ENCODE assay signal across 16 cellular contexts in genomic region chr16:18945233-18945632, GRCh38. TPM values are rescaled to one million over a fixed set of nuclear protein-coding genes. Genes with fewer than 3 reads are reported as not detected.
DNase-seq lines count a peak whose midpoint lies in the region; ATAC-seq and TF ChIP-seq lines count a peak whose summit lies in the region.
"Had no signal": no experiment of that assay in that cellular context is flagged by ENCODE, and none has a peak within 500 bp of the region (broad histone marks: within the 10 kb centered on the region; RNA-seq: fewer than 3 reads in every experiment).

No MANE protein-coding gene starts in this region.

- H3K4me1 Mint-ChIP-seq in activated CD4-positive, alpha-beta T cell treated with anti-CD3 and anti-CD28 coated beads, Interleukin-2, amount 10 ng/mL, durations not matched to agents 24 days and 14 days = peaks cover 23% of the 10 kb centered on the region
- no peaks in the 10 kb centered on the region for H3K4me1 Mint-ChIP-seq in central memory CD8-positive, alpha-beta T cell
- peaks cover 0 to 27% (median 6%) of the 10 kb centered on the region in 7 donors for H3K4me1 Mint-ChIP-seq in naive thymus-derived CD4-positive, alpha-beta T cell
- peaks cover 15% of the 10 kb centered on the region for H3K4me1 Mint-ChIP-seq in activated T-cell treated with anti-CD3 and anti-CD28 coated beads, Interleukin-2, amount 50 U/mL, for 24 hours (ENCODE audit: low read depth)

- TF ChIP-seq CTCF in BE2C (IDR thresholded peaks at IDR 0.05; ENCODE audit: low read depth, low read length) = no peak

- H3K27me3 Mint-ChIP-seq in activated CD4-positive, alpha-beta T cell treated with anti-CD3 and anti-CD28 coated beads, Interleukin-2, amount 10 ng/mL, durations not matched to agents 24 days and 14 days = peaks cover 9% of the 10 kb centered on the region
- H3K27me3 Mint-ChIP-seq in central memory CD8-positive, alpha-beta T cell = no peaks in the 10 kb centered on the region
- H3K27me3 Mint-ChIP-seq in naive thymus-derived CD4-positive, alpha-beta T cell = peaks cover 0 to 8% (median 0%) of the 10 kb centered on the region in 5 donors
- H3K27me3 Mint-ChIP-seq in activated T-cell treated with anti-CD3 and anti-CD28 coated beads, Interleukin-2, amount 50 U/mL, for 24 hours = no peaks in the 10 kb centered on the region
- H3K27me3 Mint-ChIP-seq: IgD-negative memory B cell had no signal

- no peaks in the 10 kb centered on the region for H3K27me3 ChIP-seq in HAP-1 (ENCODE audit: low read depth)
- no peaks in the 10 kb centered on the region for H3K27me3 ChIP-seq in naive thymus-derived CD4-positive, alpha-beta T cell (ENCODE audit: control insufficient read depth in 2 of 2, insufficient read depth in 2 of 2, low read length in 2 of 2)
- H3K27me3 ChIP-seq in BE2C = no peaks in the 10 kb centered on the region
- H3K27me3 ChIP-seq: BLaER1 treated with 17β-estradiol and CSF1 and Interleukin-3, amounts not matched to agents 10 nM and 100 nM had no signal

- H3K36me3 Mint-ChIP-seq in activated CD4-positive, alpha-beta T cell treated with anti-CD3 and anti-CD28 coated beads, Interleukin-2, amount 10 ng/mL, durations not matched to agents 24 days and 14 days (ENCODE audit: low read depth) = no peaks in the 10 kb centered on the region
- H3K36me3 Mint-ChIP-seq in central memory CD8-positive, alpha-beta T cell (ENCODE audit: insufficient read depth) = no peaks in the 10 kb centered on the region
- H3K36me3 Mint-ChIP-seq in naive thymus-derived CD4-positive, alpha-beta T cell = peaks cover 0 to 1% (median 0%) of the 10 kb centered on the region in 5 donors
- H3K36me3 Mint-ChIP-seq in activated T-cell treated with anti-CD3 and anti-CD28 coated beads, Interleukin-2, amount 50 U/mL, for 24 hours (ENCODE audit: low read depth) = no peaks in the 10 kb centered on the region
- H3K36me3 Mint-ChIP-seq: IgD-negative memory B cell had no signal

- H3K36me3 ChIP-seq in HAP-1 (replicated peaks) = no peaks in the 10 kb centered on the region
- no peaks in the 10 kb centered on the region for H3K36me3 ChIP-seq in naive thymus-derived CD4-positive, alpha-beta T cell (ENCODE audit: control insufficient read depth in 2 of 3, insufficient read depth in 3 of 3, low read length in 3 of 3)
- no peaks in the 10 kb centered on the region for H3K36me3 ChIP-seq in BE2C
- H3K36me3 ChIP-seq: BLaER1 treated with 17β-estradiol and CSF1 and Interleukin-3, amounts not matched to agents 10 nM and 100 nM had no signal

- POLR2A ChIA-PET in naive thymus-derived CD4-positive, alpha-beta T cell (lab: Charles Lee) = interaction anchor here (1.1 kb wide), 1 partner anchor 12 kb away, joined by 3 read pairs; no protein-coding TSS in a partner anchor

- H3K27ac ChIP-seq in naive thymus-derived CD4-positive, alpha-beta T cell (ENCODE audit: low read depth, low read length) = no peak overlapping the region

- in situ Hi-C loops in HAP-1 (cut with MboI; ENCODE audit: low sequenced_read_pairs) = no loop called here

- no peaks in the 10 kb centered on the region for H3K9me3 Mint-ChIP-seq in activated CD4-positive, alpha-beta T cell treated with anti-CD3 and anti-CD28 coated beads, Interleukin-2, amount 10 ng/mL, durations not matched to agents 24 days and 14 days
- H3K9me3 Mint-ChIP-seq in central memory CD8-positive, alpha-beta T cell = no peaks in the 10 kb centered on the region
- peaks cover 0 to 1% (median 0%) of the 10 kb centered on the region in 11 donors for H3K9me3 Mint-ChIP-seq in naive thymus-derived CD4-positive, alpha-beta T cell
- no peaks in the 10 kb centered on the region for H3K9me3 Mint-ChIP-seq in activated T-cell treated with anti-CD3 and anti-CD28 coated beads, Interleukin-2, amount 50 U/mL, for 24 hours
- H3K9me3 Mint-ChIP-seq: IgD-negative memory B cell had no signal

- intact Hi-C loops in activated CD4-positive, alpha-beta T cell treated with anti-CD3 and anti-CD28 coated beads, Interleukin-2, amount 10 ng/mL, durations not matched to agents 24 days and 14 days (cut with micrococcal nuclease) = no loop called here
- intact Hi-C loops in naive thymus-derived CD4-positive, alpha-beta T cell (cut with micrococcal nuclease) = loop anchor here in 1 of 2 donors (5.0 kb wide), 1 partner anchor 143 kb away; the partner anchor contains the start of gene ARL6IP1

- H3K9me3 ChIP-seq in HAP-1 = no peaks in the 10 kb centered on the region
- H3K9me3 ChIP-seq in naive thymus-derived CD4-positive, alpha-beta T cell (ENCODE audit: control insufficient read depth in 2 of 3, low read length in 3 of 3) = no peaks in the 10 kb centered on the region
- H3K9me3 ChIP-seq in BE2C = no peaks in the 10 kb centered on the region

- CTCF ChIA-PET in naive thymus-derived CD4-positive, alpha-beta T cell (lab: Charles Lee) = interaction anchor here (0.7 to 2.1 kb wide), 3 partner anchors 9 to 651 kb away, joined by 4 to 5 read pairs (median 4); partner anchors contain the start of gene ARL6IP1

- no peak overlapping the region for H3K4me3 ChIP-seq in HAP-1
- H3K4me3 ChIP-seq in naive thymus-derived CD4-positive, alpha-beta T cell (ENCODE audit: low read length) = no peak overlapping the region
- no peak overlapping the region for H3K4me3 ChIP-seq in BE2C (ENCODE audit: low read depth, low read length)

- peaks cover 10% of the 10 kb centered on the region for H3K4me1 ChIP-seq in HAP-1
- peaks cover 0 to 4% of the 10 kb centered on the region in 2 donors for H3K4me1 ChIP-seq in naive thymus-derived CD4-positive, alpha-beta T cell (ENCODE audit: control insufficient read depth in 2 of 2, insufficient read depth in 2 of 2, low read length in 2 of 2)
- no peaks in the 10 kb centered on the region for H3K4me1 ChIP-seq in BE2C

- no peak overlapping the region for H3K4me3 Mint-ChIP-seq in activated CD4-positive, alpha-beta T cell treated with anti-CD3 and anti-CD28 coated beads, Interleukin-2, amount 10 ng/mL, durations not matched to agents 24 days and 14 days
- peak overlapping the region; percentile 67 for H3K4me3 Mint-ChIP-seq in central memory CD8-positive, alpha-beta T cell
- H3K4me3 Mint-ChIP-seq in naive thymus-derived CD4-positive, alpha-beta T cell = peak overlapping the region in 9 of 10 donors; percentile 25 to 86 (median 71)
- H3K4me3 Mint-ChIP-seq in activated T-cell treated with anti-CD3 and anti-CD28 coated beads, Interleukin-2, amount 50 U/mL, for 24 hours = no peak overlapping the region

- peak overlapping the region; percentile 72 for H3K27ac Mint-ChIP-seq in activated CD4-positive, alpha-beta T cell treated with anti-CD3 and anti-CD28 coated beads, Interleukin-2, amount 10 ng/mL, durations not matched to agents 24 days and 14 days
- peak overlapping the region; percentile 45 for H3K27ac Mint-ChIP-seq in central memory CD8-positive, alpha-beta T cell (ENCODE audit: low read depth)
- H3K27ac Mint-ChIP-seq in naive thymus-derived CD4-positive, alpha-beta T cell = peak overlapping the region in 2 of 9 donors; percentile 15 to 74
- no peak overlapping the region for H3K27ac Mint-ChIP-seq in activated T-cell treated with anti-CD3 and anti-CD28 coated beads, Interleukin-2, amount 50 U/mL, for 24 hours

- no peak for DNase-seq in activated CD4-positive, alpha-beta T cell treated with anti-CD3 and anti-CD28 coated beads, Interleukin-2, amount 10 ng/mL, durations not matched to agents 24 days and 14 days
- no peak for DNase-seq in activated CD4-positive, alpha-beta T cell treated with anti-CD3 and anti-CD28 coated beads for 48 hours
- DNase-seq in HAP-1 (ENCODE audit: low spot score in 2 of 2) = peak; percentile 42 to 68
- DNase-seq in central memory CD8-positive, alpha-beta T cell (ENCODE audit: low spot score in 2 of 2) = no peak
- DNase-seq in naive thymus-derived CD4-positive, alpha-beta T cell = no peak
- DNase-seq in BE2C = no peak
- no peak for DNase-seq in activated T-cell treated with anti-CD3 and anti-CD28 coated beads, Interleukin-2, amount 50 U/mL, for 24 hours
- DNase-seq: 8988T, COR-L47, DMS153, NCI-H1417 treated with DMSO at 0.1 percent for 48 hours, NCI-H2029 treated with DMSO at 0.1 percent for 48 hours, NCI-H748 treated with DMSO at 0.1 percent for 48 hours had no signal

- no peak for ATAC-seq in central memory CD8-positive, alpha-beta T cell (replicated peaks; ENCODE audit: extremely low read depth, poor library complexity, severe bottlenecking)
- no peak for ATAC-seq in naive thymus-derived CD4-positive, alpha-beta T cell
- ATAC-seq in GM21423 (IDR thresholded peaks at IDR 0.05; ENCODE audit: unreplicated experiment) = no peak

RNA-seq across cellular contexts. Expression of gene SMG1, which starts 19.0 kb away (rescaled TPM):
- total RNA-seq in activated CD4-positive, alpha-beta T cell treated with anti-CD3 and anti-CD28 coated beads, Interleukin-2, amount 10 ng/mL, durations not matched to agents 24 days and 14 days = 146 and 148 TPM in 2 replicates
- 100 to 1,000 TPM; 154 to 181 (median 164) TPM for total RNA-seq in naive thymus-derived CD4-positive, alpha-beta T cell
- 10 to 100 TPM; 16.0 to 16.7 TPM for polyA plus RNA-seq in naive thymus-derived CD4-positive, alpha-beta T cell
- 18.6 TPM for polyA plus RNA-seq in BE2C (2012; ENCODE audit: insufficient read depth, insufficient read length, low read depth)

RNA-seq across cellular contexts. Expression of gene TMC7, which starts 38.5 kb away (rescaled TPM):
- total RNA-seq in activated CD4-positive, alpha-beta T cell treated with anti-CD3 and anti-CD28 coated beads, Interleukin-2, amount 10 ng/mL, durations not matched to agents 24 days and 14 days = not detected in 2 replicates
- under 1 TPM in 1 of 5 experiments, not detected in 4; 0.07 TPM for total RNA-seq in naive thymus-derived CD4-positive, alpha-beta T cell
- polyA plus RNA-seq in naive thymus-derived CD4-positive, alpha-beta T cell = not detected
- polyA plus RNA-seq in BE2C (2012; ENCODE audit: insufficient read depth, insufficient read length, low read depth) = 1.5 TPM
- polyA plus RNA-seq: IgD-negative memory B cell had no signal

Comparison
In these comparisons a context has a peak if more than half of its experiments do, and no peak if none do; other contexts are left out.
1. DNase-seq: peak in HAP-1 (2 of 2); none in activated CD4-positive, alpha-beta T cell treated with anti-CD3 and anti-CD28 coated beads, Interleukin-2, amount 10 ng/mL, durations not matched to agents 24 days and 14 days (single experiment), activated CD4-positive, alpha-beta T cell treated with anti-CD3 and anti-CD28 coated beads for 48 hours (single experiment), central memory CD8-positive, alpha-beta T cell (0 of 2), naive thymus-derived CD4-positive, alpha-beta T cell (0 of 9), BE2C (single experiment) and activated T-cell treated with anti-CD3 and anti-CD28 coated beads, Interleukin-2, amount 50 U/mL, for 24 hours (single experiment).
2. H3K4me3 Mint-ChIP-seq: peak in central memory CD8-positive, alpha-beta T cell (single experiment) and naive thymus-derived CD4-positive, alpha-beta T cell (9 of 10); none in activated CD4-positive, alpha-beta T cell treated with anti-CD3 and anti-CD28 coated beads, Interleukin-2, amount 10 ng/mL, durations not matched to agents 24 days and 14 days (single experiment) and activated T-cell treated with anti-CD3 and anti-CD28 coated beads, Interleukin-2, amount 50 U/mL, for 24 hours (single experiment).